1 cellular context compared by ENCODE assay signal in the genomic region with DNA sequence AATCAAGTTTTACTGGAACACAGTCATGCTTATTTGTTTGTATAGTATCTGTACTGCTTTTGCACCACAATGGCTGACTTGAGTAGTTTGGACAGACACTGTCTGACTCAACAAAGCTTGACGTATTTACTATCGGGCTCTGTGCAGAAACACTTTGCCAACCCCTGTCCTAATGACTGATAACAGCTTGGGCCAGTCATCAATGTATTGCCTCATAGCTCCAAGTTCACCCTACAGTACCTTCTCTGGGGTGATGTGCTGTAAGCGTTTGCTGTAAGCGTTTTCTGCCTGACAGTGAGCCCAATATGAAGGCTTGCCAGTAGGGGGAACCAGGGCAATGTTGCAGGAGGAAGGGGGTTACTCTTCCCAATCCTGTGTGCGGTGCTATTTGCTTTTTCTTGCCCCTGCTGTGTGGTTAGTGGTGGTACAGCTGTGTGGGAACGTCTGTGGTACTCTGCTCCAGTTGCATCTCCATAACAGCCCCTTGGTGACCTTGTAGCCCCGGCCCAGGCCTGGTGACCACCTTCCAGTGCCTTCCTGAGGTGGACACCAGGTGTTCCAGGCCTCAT.
TF ChIP-seq lines count a peak whose summit lies in the region.

No MANE protein-coding gene starts in this region.

TF ChIP-seq in K562, 482 proteins besides CTCF, POLR2A, EP300 and RAD21 (continued from another document and continues in another):
- TF ChIP-seq, protein P1, sequence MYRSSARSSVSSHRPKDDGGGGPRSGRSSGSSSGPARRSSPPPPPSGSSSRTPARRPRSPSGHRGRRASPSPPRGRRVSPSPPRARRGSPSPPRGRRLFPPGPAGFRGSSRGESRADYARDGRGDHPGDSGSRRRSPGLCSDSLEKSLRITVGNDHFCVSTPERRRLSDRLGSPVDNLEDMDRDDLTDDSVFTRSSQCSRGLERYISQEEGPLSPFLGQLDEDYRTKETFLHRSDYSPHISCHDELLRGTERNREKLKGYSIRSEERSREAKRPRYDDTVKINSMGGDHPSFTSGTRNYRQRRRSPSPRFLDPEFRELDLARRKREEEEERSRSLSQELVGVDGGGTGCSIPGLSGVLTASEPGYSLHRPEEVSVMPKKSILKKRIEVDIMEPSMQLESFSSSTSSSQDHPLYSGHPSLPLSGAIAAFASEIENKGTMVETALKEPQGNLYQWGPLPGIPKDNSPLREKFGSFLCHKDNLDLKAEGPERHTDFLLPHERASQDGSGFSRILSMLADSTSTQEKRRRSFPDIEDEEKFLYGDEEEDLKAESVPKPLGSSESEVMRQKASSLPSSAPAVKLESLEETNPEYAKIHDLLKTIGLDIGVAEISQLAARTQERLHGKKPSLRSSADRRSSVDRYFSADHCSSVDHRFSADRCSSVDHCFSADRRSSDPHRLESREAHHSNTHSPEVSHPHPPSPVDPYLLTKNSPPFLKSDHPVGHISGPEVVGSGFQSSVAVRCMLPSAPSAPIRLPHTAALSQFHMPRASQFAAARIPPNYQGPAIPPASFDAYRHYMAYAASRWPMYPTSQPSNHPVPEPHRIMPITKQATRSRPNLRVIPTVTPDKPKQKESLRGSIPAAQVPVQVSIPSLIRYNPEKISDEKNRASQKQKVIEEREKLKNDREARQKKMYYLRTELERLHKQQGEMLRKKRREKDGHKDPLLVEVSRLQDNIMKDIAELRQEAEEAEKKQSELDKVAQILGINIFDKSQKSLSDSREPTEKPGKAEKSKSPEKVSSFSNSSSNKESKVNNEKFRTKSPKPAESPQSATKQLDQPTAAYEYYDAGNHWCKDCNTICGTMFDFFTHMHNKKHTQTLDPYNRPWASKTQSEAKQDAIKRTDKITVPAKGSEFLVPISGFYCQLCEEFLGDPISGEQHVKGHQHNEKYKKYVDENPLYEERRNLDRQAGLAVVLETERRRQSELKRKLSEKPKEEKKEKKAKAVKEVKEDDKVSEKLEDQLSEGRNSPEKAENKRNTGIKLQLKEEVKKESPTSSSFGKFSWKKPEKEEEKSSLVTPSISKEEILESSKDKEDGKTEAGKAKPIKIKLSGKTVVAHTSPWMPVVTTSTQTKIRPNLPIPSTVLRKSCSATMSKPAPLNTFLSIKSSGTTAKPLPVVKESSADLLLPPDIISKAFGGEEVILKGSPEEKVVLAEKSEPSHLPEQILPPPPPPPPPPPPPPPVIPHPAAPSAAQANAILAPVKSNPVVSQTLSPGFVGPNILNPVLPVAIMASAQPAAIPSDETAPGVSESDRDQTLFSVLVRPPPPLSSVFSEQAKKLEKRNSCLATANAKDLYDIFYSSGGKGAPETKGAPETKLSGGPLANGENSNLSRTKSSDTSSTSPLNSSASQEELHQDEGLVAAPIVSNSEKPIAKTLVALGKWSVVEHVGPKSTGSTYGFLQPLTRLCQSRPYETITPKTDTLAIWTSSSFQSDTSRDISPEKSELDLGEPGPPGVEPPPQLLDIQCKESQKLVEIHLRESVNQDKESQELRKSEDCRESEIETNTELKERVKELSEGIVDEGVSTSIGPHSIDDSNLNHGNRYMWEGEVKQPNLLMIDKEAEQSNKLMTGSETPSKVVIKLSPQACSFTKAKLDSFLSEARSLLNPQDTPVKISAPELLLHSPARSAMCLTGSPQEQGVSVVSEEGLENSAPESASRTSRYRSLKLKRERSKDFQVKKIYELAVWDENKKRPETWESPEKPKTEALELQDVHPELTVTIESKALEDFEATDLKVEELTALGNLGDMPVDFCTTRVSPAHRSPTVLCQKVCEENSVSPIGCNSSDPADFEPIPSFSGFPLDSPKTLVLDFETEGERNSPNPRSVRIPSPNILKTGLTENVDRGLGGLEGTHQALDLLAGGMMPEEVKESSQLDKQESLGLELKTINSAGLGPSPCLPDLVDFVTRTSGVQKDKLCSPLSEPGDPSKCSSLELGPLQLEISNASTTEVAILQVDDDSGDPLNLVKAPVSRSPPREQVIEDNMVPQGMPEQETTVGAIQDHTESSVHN (IDR thresholded peaks at IDR 0.05; ENCODE audit: borderline replicate concordance in 1 of 2, low read depth in 1 of 2) = no peak
- TF ChIP-seq DPF2 (IDR thresholded peaks at IDR 0.05) (peak; percentile 70), GATA2 (CRISPR knock-in tag; IDR thresholded peaks at IDR 0.05) (0 out of 2 replicates have a peak, but pooled peaks have one; percentile 25), POLR2AphosphoS5 (IDR thresholded peaks at IDR 0.05; ENCODE audit: control insufficient read depth, insufficient read depth, low read depth, low read length) (peak; percentile 37; the same call in 1 of the 2 replicates), CHD1 (IDR thresholded peaks at IDR 0.05; ENCODE audit: low read length) (no peak), IRF2 (CRISPR knock-in tag; IDR thresholded peaks at IDR 0.05) (no peak), RCOR1 (IDR thresholded peaks at IDR 0.05; ENCODE audit: borderline replicate concordance in 1 of 2, low read depth in 2 of 2, low read length in 2 of 2) (peak in 1 of 2 experiments; percentile 41; a peak in 1 of 4 replicates), ZNF77 (CRISPR knock-in tag; IDR thresholded peaks at IDR 0.05) (no peak), GABPB1 (CRISPR knock-in tag; IDR thresholded peaks at IDR 0.05) (no peak), HNRNPL (IDR thresholded peaks at IDR 0.05; ENCODE audit: low read depth, low read length) (no peak), ATF7 (IDR thresholded peaks at IDR 0.05) (peak; percentile 16; the same call in 1 of the 2 replicates), KDM2B (CRISPR knock-in tag; IDR thresholded peaks at IDR 0.05) (no peak), STAG1 (CRISPR knock-in tag; IDR thresholded peaks at IDR 0.05; ENCODE audit: borderline replicate concordance) (peak; percentile 63; the same call in 1 of the 2 replicates), CREB1 (IDR thresholded peaks at IDR 0.05) (peak; percentile 47; the same call in 1 of the 2 replicates), CREB1 (CRISPR knock-in tag; IDR thresholded peaks at IDR 0.05) (0 out of 2 replicates have a peak, but pooled peaks have one; percentile 33), GTF2A2 (tag; IDR thresholded peaks at IDR 0.05) (no peak), FUS (optimal IDR thresholded peaks at IDR 0.05; ENCODE audit: low read depth, low read length) (no peak), STAT5B (CRISPR knock-in tag; IDR thresholded peaks at IDR 0.05) (no peak), JUND (IDR thresholded peaks at IDR 0.05; ENCODE audit: borderline replicate concordance, low read depth, low read length) (peak; percentile 70), JUND (tag; IDR thresholded peaks at IDR 0.05; ENCODE audit: borderline replicate concordance, low read depth, low read length) (peak; percentile 30; the same call in 1 of the 3 replicates), TCF3 (CRISPR knock-in tag; IDR thresholded peaks at IDR 0.05) (peak; percentile 76), NCOR1 (IDR thresholded peaks at IDR 0.05) (peak; percentile 55), TEAD1 (CRISPR knock-in tag; IDR thresholded peaks at IDR 0.05) (no peak), ZNF551 (CRISPR knock-in tag; IDR thresholded peaks at IDR 0.05) (no peak), TAL1 (IDR thresholded peaks at IDR 0.05) (peak; percentile 63), HCFC1 (IDR thresholded peaks at IDR 0.05; ENCODE audit: low read depth, low read length) (no peak), SMC3 (conservative IDR thresholded peaks at IDR 0.05; ENCODE audit: insufficient read depth, low read depth, low read length) (peak; percentile 52), TEAD4 (IDR thresholded peaks at IDR 0.05; ENCODE audit: low read length) (peak; percentile 59; the same call in 1 of the 2 replicates), TEAD4 (CRISPR knock-in tag; IDR thresholded peaks at IDR 0.05; ENCODE audit: borderline replicate concordance) (no peak), ARID1B (IDR thresholded peaks at IDR 0.05) (peak; percentile 75), HOXB6 (CRISPR knock-in tag; IDR thresholded peaks at IDR 0.05; ENCODE audit: borderline replicate concordance) (no peak), STAT5A (IDR thresholded peaks at IDR 0.05; ENCODE audit: borderline replicate concordance, low read length) (peak; percentile 32; the same call in 1 of the 2 replicates)
- TF ChIP-seq, protein P2, sequence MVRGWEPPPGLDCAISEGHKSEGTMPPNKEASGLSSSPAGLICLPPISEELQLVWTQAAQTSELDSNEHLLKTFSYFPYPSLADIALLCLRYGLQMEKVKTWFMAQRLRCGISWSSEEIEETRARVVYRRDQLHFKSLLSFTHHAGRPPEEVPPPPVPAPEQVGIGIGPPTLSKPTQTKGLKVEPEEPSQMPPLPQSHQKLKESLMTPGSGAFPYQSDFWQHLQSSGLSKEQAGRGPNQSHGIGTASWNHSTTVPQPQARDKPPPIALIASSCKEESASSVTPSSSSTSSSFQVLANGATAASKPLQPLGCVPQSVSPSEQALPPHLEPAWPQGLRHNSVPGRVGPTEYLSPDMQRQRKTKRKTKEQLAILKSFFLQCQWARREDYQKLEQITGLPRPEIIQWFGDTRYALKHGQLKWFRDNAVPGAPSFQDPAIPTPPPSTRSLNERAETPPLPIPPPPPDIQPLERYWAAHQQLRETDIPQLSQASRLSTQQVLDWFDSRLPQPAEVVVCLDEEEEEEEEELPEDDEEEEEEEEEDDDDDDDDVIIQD (CRISPR knock-in tag; IDR thresholded peaks at IDR 0.05) = no peak
- TF ChIP-seq, protein P3, sequence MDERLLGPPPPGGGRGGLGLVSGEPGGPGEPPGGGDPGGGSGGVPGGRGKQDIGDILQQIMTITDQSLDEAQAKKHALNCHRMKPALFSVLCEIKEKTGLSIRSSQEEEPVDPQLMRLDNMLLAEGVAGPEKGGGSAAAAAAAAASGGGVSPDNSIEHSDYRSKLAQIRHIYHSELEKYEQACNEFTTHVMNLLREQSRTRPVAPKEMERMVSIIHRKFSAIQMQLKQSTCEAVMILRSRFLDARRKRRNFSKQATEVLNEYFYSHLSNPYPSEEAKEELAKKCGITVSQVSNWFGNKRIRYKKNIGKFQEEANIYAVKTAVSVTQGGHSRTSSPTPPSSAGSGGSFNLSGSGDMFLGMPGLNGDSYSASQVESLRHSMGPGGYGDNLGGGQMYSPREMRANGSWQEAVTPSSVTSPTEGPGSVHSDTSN (CRISPR knock-in tag; IDR thresholded peaks at IDR 0.05; ENCODE audit: low read depth) = no peak
- TF ChIP-seq, protein P3 (tag; conservative IDR thresholded peaks at IDR 0.05; ENCODE audit: low read depth) = peak; percentile 75
- TF ChIP-seq, protein P4, sequence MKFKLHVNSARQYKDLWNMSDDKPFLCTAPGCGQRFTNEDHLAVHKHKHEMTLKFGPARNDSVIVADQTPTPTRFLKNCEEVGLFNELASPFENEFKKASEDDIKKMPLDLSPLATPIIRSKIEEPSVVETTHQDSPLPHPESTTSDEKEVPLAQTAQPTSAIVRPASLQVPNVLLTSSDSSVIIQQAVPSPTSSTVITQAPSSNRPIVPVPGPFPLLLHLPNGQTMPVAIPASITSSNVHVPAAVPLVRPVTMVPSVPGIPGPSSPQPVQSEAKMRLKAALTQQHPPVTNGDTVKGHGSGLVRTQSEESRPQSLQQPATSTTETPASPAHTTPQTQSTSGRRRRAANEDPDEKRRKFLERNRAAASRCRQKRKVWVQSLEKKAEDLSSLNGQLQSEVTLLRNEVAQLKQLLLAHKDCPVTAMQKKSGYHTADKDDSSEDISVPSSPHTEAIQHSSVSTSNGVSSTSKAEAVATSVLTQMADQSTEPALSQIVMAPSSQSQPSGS (CRISPR knock-in tag; IDR thresholded peaks at IDR 0.05) = no peak
- TF ChIP-seq, protein P5, sequence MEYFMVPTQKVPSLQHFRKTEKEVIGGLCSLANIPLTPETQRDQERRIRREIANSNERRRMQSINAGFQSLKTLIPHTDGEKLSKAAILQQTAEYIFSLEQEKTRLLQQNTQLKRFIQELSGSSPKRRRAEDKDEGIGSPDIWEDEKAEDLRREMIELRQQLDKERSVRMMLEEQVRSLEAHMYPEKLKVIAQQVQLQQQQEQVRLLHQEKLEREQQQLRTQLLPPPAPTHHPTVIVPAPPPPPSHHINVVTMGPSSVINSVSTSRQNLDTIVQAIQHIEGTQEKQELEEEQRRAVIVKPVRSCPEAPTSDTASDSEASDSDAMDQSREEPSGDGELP (CRISPR knock-in tag; IDR thresholded peaks at IDR 0.05; ENCODE audit: borderline replicate concordance) = peak; percentile 59; the same call in 1 of the 2 replicates
- TF ChIP-seq, protein P6, sequence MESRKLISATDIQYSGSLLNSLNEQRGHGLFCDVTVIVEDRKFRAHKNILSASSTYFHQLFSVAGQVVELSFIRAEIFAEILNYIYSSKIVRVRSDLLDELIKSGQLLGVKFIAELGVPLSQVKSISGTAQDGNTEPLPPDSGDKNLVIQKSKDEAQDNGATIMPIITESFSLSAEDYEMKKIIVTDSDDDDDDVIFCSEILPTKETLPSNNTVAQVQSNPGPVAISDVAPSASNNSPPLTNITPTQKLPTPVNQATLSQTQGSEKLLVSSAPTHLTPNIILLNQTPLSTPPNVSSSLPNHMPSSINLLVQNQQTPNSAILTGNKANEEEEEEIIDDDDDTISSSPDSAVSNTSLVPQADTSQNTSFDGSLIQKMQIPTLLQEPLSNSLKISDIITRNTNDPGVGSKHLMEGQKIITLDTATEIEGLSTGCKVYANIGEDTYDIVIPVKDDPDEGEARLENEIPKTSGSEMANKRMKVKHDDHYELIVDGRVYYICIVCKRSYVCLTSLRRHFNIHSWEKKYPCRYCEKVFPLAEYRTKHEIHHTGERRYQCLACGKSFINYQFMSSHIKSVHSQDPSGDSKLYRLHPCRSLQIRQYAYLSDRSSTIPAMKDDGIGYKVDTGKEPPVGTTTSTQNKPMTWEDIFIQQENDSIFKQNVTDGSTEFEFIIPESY (CRISPR knock-in tag; IDR thresholded peaks at IDR 0.05) = no peak
- TF ChIP-seq, protein P7, sequence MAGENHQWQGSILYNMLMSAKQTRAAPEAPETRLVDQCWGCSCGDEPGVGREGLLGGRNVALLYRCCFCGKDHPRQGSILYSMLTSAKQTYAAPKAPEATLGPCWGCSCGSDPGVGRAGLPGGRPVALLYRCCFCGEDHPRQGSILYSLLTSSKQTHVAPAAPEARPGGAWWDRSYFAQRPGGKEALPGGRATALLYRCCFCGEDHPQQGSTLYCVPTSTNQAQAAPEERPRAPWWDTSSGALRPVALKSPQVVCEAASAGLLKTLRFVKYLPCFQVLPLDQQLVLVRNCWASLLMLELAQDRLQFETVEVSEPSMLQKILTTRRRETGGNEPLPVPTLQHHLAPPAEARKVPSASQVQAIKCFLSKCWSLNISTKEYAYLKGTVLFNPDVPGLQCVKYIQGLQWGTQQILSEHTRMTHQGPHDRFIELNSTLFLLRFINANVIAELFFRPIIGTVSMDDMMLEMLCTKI (IDR thresholded peaks at IDR 0.05; ENCODE audit: partially characterized antibody) = no peak
- TF ChIP-seq, protein P8, sequence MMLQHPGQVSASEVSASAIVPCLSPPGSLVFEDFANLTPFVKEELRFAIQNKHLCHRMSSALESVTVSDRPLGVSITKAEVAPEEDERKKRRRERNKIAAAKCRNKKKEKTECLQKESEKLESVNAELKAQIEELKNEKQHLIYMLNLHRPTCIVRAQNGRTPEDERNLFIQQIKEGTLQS (IDR thresholded peaks at IDR 0.05) = peak; percentile 88
- TF ChIP-seq, protein P8 (CRISPR knock-in tag; conservative IDR thresholded peaks at IDR 0.05) = no peak
